12 cellular contexts compared by ENCODE assay signal in genomic region chr1:154940880-154941228, GRCh38. TPM values are rescaled to one million over a fixed set of nuclear protein-coding genes. Genes with fewer than 3 reads are reported as not detected.
A peak's percentile ranks its signal among the peaks of the same experiment; 100 is the strongest.
DNase-seq lines count a peak whose midpoint lies in the region; ATAC-seq lines count a peak whose summit lies in the region.
"Had no signal": no experiment of that assay in that cellular context is flagged by ENCODE, and none has a peak within 500 bp of the region (broad histone marks: within the 10 kb centered on the region; RNA-seq: fewer than 3 reads in every experiment).

No MANE protein-coding gene starts in this region.

- H3K9me3 Mint-ChIP-seq in activated CD4-positive, alpha-beta T cell treated with anti-CD3 and anti-CD28 coated beads, Interleukin-2, amount 10 ng/mL, durations not matched to agents 24 days and 14 days = no peaks in the 10 kb centered on the region

- intact Hi-C loops in activated CD4-positive, alpha-beta T cell treated with anti-CD3 and anti-CD28 coated beads, Interleukin-2, amount 10 ng/mL, durations not matched to agents 24 days and 14 days (cut with micrococcal nuclease) = no loop called here

- 90 to 93% methylated on average over 5 of the region's 5 CpGs for WGBS in ectodermal cell, 2 experiments

- in situ Hi-C loops in SK-MEL-5 (cut with HindIII; ENCODE audit: low pct_unique_long_range_greater_than_20kb, low sequenced_read_pairs) = no loop called here

- peaks cover 8% of the 10 kb centered on the region for H3K36me3 Mint-ChIP-seq in activated CD4-positive, alpha-beta T cell treated with anti-CD3 and anti-CD28 coated beads, Interleukin-2, amount 10 ng/mL, durations not matched to agents 24 days and 14 days (ENCODE audit: low read depth)

- peak overlapping the region; percentile 7 for H3K4me3 Mint-ChIP-seq in activated CD4-positive, alpha-beta T cell treated with anti-CD3 and anti-CD28 coated beads, Interleukin-2, amount 10 ng/mL, durations not matched to agents 24 days and 14 days

- no peak overlapping the region for H3K4me3 ChIP-seq in ectodermal cell (ENCODE audit: insufficient read depth, low read depth, low read length)
- H3K4me3 ChIP-seq: A549, thoracic aorta had no signal

- H3K36me3 ChIP-seq in ectodermal cell (ENCODE audit: control insufficient read depth, insufficient read depth, low read length) = peaks cover 11% of the 10 kb centered on the region
- H3K36me3 ChIP-seq: thoracic aorta had no signal

- peaks cover 59% of the 10 kb centered on the region for H3K4me1 Mint-ChIP-seq in activated CD4-positive, alpha-beta T cell treated with anti-CD3 and anti-CD28 coated beads, Interleukin-2, amount 10 ng/mL, durations not matched to agents 24 days and 14 days

- H3K27ac Mint-ChIP-seq in activated CD4-positive, alpha-beta T cell treated with anti-CD3 and anti-CD28 coated beads, Interleukin-2, amount 10 ng/mL, durations not matched to agents 24 days and 14 days = peak overlapping the region; percentile 93

- H3K27ac ChIP-seq in ectodermal cell (ENCODE audit: insufficient read depth, low read depth, low read length, poor library complexity, severe bottlenecking) = peak overlapping the region; percentile 30
- H3K27ac ChIP-seq: A549 had no signal

- H3K4me1 ChIP-seq in ectodermal cell (ENCODE audit: control insufficient read depth, insufficient read depth, low read length) = peaks cover 22% of the 10 kb centered on the region

- DNase-seq in activated CD4-positive, alpha-beta T cell treated with anti-CD3 and anti-CD28 coated beads, Interleukin-2, amount 10 ng/mL, durations not matched to agents 24 days and 14 days = no peak
- DNase-seq in activated CD4-positive, alpha-beta T cell treated with anti-CD3 and anti-CD28 coated beads, Interleukin-2, amount 50 U/mL, for 4 hours = no peak
- DNase-seq in SK-MEL-5 (ENCODE audit: low read depth, low spot score) (peak; percentile 71), GM03348 (ENCODE audit: low spot score) (no peak), hippocampal formation (lab: John Stamatoyannopoulos, UW) (no peak)
- peak; percentile 36 for DNase-seq in stimulated activated naive CD8-positive, alpha-beta T cell treated with anti-CD3 and anti-CD28 coated beads, Interleukin-15, Interleukin-2, amounts not matched to agents 100 U/mL and 50 U/mL, for 24 hours
- DNase-seq: activated CD8-positive, alpha-beta memory T cell treated with anti-CD3 and anti-CD28 coated beads, Interleukin-2, amount 50 U/mL, for 4 hours; NCI-H2171 had no signal

- H3K9me3 ChIP-seq in ectodermal cell (ENCODE audit: control insufficient read depth, low read length) = no peaks in the 10 kb centered on the region
- H3K9me3 ChIP-seq: A549, thoracic aorta had no signal

- peak; percentile 30 for ATAC-seq in stimulated activated naive CD8-positive, alpha-beta T cell treated with anti-CD3 and anti-CD28 coated beads, Interleukin-15, Interleukin-2, amounts not matched to agents 100 U/mL and 50 U/mL, for 24 hours
- no peak for ATAC-seq in GM18870 (IDR thresholded peaks at IDR 0.05; ENCODE audit: unreplicated experiment)
- ATAC-seq: A549 had no signal

- no peaks in the 10 kb centered on the region for H3K27me3 Mint-ChIP-seq in activated CD4-positive, alpha-beta T cell treated with anti-CD3 and anti-CD28 coated beads, Interleukin-2, amount 10 ng/mL, durations not matched to agents 24 days and 14 days

- H3K27me3 ChIP-seq in ectodermal cell (ENCODE audit: control insufficient read depth, insufficient read depth, low read length, poor library complexity, severe bottlenecking) = no peaks in the 10 kb centered on the region

RNA-seq across cellular contexts. Expression of gene PMVK, which starts 4.3 kb away (rescaled TPM):
- total RNA-seq in activated CD4-positive, alpha-beta T cell treated with anti-CD3 and anti-CD28 coated beads, Interleukin-2, amount 10 ng/mL, durations not matched to agents 24 days and 14 days = 47.4 and 47.7 TPM in 2 replicates
- total RNA-seq in SK-MEL-5 (2014; rRNA removed; shearing (Covaris generic)) = 10.4 and 19.0 TPM in 2 replicates
- polyA plus RNA-seq in SK-MEL-5 (2015; cell fraction: cytosol; rRNA removed) = 55.1 and 55.2 TPM in 2 replicates
- polyA plus RNA-seq in SK-MEL-5 (2015; cell fraction: nucleus; rRNA removed) = 9.6 and 16.8 TPM in 2 replicates
- 40.4 TPM for polyA plus RNA-seq in ectodermal cell (2013, experiment 1 of 4)
- polyA plus RNA-seq in ectodermal cell (2013, experiment 2 of 4) = 38.0 TPM
- polyA plus RNA-seq in ectodermal cell (2013, experiment 3 of 4) = 31.1 TPM
- polyA plus RNA-seq in ectodermal cell (2013, experiment 4 of 4) = 33.5 TPM

RNA-seq across cellular contexts. Expression of gene PBXIP1, which starts 15.0 kb away (rescaled TPM):
- 19.3 and 21.6 TPM in 2 replicates for total RNA-seq in activated CD4-positive, alpha-beta T cell treated with anti-CD3 and anti-CD28 coated beads, Interleukin-2, amount 10 ng/mL, durations not matched to agents 24 days and 14 days
- 78.2 and 81.4 TPM in 2 replicates for total RNA-seq in SK-MEL-5 (2014; rRNA removed; shearing (Covaris generic))
- 88.7 and 107 TPM in 2 replicates for polyA plus RNA-seq in SK-MEL-5 (2015; cell fraction: cytosol; rRNA removed)
- polyA plus RNA-seq in SK-MEL-5 (2015; cell fraction: nucleus; rRNA removed) = 41.9 and 49.0 TPM in 2 replicates
- polyA plus RNA-seq in ectodermal cell (2013, experiment 1 of 4) = 79.7 TPM
- 98.5 TPM for polyA plus RNA-seq in ectodermal cell (2013, experiment 2 of 4)
- 57.5 TPM for polyA plus RNA-seq in ectodermal cell (2013, experiment 3 of 4)
- 67.6 TPM for polyA plus RNA-seq in ectodermal cell (2013, experiment 4 of 4)

RNA-seq across cellular contexts. Expression of gene PYGO2, which starts 20.7 kb away (rescaled TPM):
- 34.4 and 34.8 TPM in 2 replicates for total RNA-seq in activated CD4-positive, alpha-beta T cell treated with anti-CD3 and anti-CD28 coated beads, Interleukin-2, amount 10 ng/mL, durations not matched to agents 24 days and 14 days
- total RNA-seq in SK-MEL-5 (2014; rRNA removed; shearing (Covaris generic)) = 26.9 and 30.2 TPM in 2 replicates
- 42.3 and 54.0 TPM in 2 replicates for polyA plus RNA-seq in SK-MEL-5 (2015; cell fraction: cytosol; rRNA removed)
- polyA plus RNA-seq in SK-MEL-5 (2015; cell fraction: nucleus; rRNA removed) = 54.8 and 60.4 TPM in 2 replicates
- polyA plus RNA-seq in ectodermal cell (2013, experiment 1 of 4) = 64.5 TPM
- polyA plus RNA-seq in ectodermal cell (2013, experiment 2 of 4) = 69.0 TPM
- polyA plus RNA-seq in ectodermal cell (2013, experiment 3 of 4) = 48.8 TPM
- polyA plus RNA-seq in ectodermal cell (2013, experiment 4 of 4) = 49.3 TPM

RNA-seq across cellular contexts. Expression of gene SHC1, which starts 29.7 kb away (rescaled TPM):
- 50.4 and 60.5 TPM in 2 replicates for total RNA-seq in activated CD4-positive, alpha-beta T cell treated with anti-CD3 and anti-CD28 coated beads, Interleukin-2, amount 10 ng/mL, durations not matched to agents 24 days and 14 days
- 102 and 107 TPM in 2 replicates for total RNA-seq in SK-MEL-5 (2014; rRNA removed; shearing (Covaris generic))
- polyA plus RNA-seq in SK-MEL-5 (2015; cell fraction: cytosol; rRNA removed) = 133 and 152 TPM in 2 replicates
- 162 and 220 TPM in 2 replicates for polyA plus RNA-seq in SK-MEL-5 (2015; cell fraction: nucleus; rRNA removed)
- 185 TPM for polyA plus RNA-seq in ectodermal cell (2013, experiment 1 of 4)
- polyA plus RNA-seq in ectodermal cell (2013, experiment 2 of 4) = 176 TPM
- polyA plus RNA-seq in ectodermal cell (2013, experiment 3 of 4) = 110 TPM
- 131 TPM for polyA plus RNA-seq in ectodermal cell (2013, experiment 4 of 4)

RNA-seq across cellular contexts. Expression of gene CKS1B, which starts 33.6 kb away (rescaled TPM):
- total RNA-seq in activated CD4-positive, alpha-beta T cell treated with anti-CD3 and anti-CD28 coated beads, Interleukin-2, amount 10 ng/mL, durations not matched to agents 24 days and 14 days = 179 and 181 TPM in 2 replicates
- total RNA-seq in SK-MEL-5 (2014; rRNA removed; shearing (Covaris generic)) = 122 and 157 TPM in 2 replicates
- polyA plus RNA-seq in SK-MEL-5 (2015; cell fraction: cytosol; rRNA removed) = 114 and 176 TPM in 2 replicates
- polyA plus RNA-seq in SK-MEL-5 (2015; cell fraction: nucleus; rRNA removed) = 45.6 and 61.6 TPM in 2 replicates
- 267 TPM for polyA plus RNA-seq in ectodermal cell (2013, experiment 1 of 4)
- polyA plus RNA-seq in ectodermal cell (2013, experiment 2 of 4) = 261 TPM
- polyA plus RNA-seq in ectodermal cell (2013, experiment 3 of 4) = 286 TPM
- 304 TPM for polyA plus RNA-seq in ectodermal cell (2013, experiment 4 of 4)

Comparison
In these comparisons a context has a peak if more than half of its experiments do, and no peak if none do; other contexts are left out.
1. DNase-seq: peak in SK-MEL-5 (single experiment) and stimulated activated naive CD8-positive, alpha-beta T cell treated with anti-CD3 and anti-CD28 coated beads, Interleukin-15, Interleukin-2, amounts not matched to agents 100 U/mL and 50 U/mL, for 24 hours (single experiment); none in activated CD4-positive, alpha-beta T cell treated with anti-CD3 and anti-CD28 coated beads, Interleukin-2, amount 10 ng/mL, durations not matched to agents 24 days and 14 days (single experiment), activated CD4-positive, alpha-beta T cell treated with anti-CD3 and anti-CD28 coated beads, Interleukin-2, amount 50 U/mL, for 4 hours (0 of 2), GM03348 (single experiment) and hippocampal formation (0 of 2).